ENCODE assay signal across 9 cellular contexts in genomic region chr15:70672081-70672480, GRCh38.
A peak's percentile ranks its signal among the peaks of the same experiment; 100 is the strongest.
DNase-seq lines count a peak whose midpoint lies in the region; ATAC-seq, FAIRE-seq and TF ChIP-seq lines count a peak whose summit lies in the region.
"Had no signal": no experiment of that assay in that cellular context is flagged by ENCODE, and none has a peak within 500 bp of the region (broad histone marks: within the 10 kb centered on the region; RNA-seq: fewer than 3 reads in every experiment).

No MANE protein-coding gene starts in this region.

- H3K4me1 ChIP-seq in neutrophil (ENCODE audit: control insufficient read depth in 1 of 2, insufficient read depth in 1 of 2, low read depth in 1 of 2, low read length in 1 of 2): peaks cover 12 to 27% of the 10 kb centered on the region in 2 experiments
- H3K4me1 ChIP-seq in endodermal cell (ENCODE audit: control insufficient read depth, insufficient read depth, low read length): no peaks in the 10 kb centered on the region

- TF ChIP-seq POLR2A in GM12892 (IDR thresholded peaks at IDR 0.05; ENCODE audit: low read depth, low read length): no peak

- no peak overlapping the region for H3K27ac Mint-ChIP-seq in endodermal cell

- no peaks in the 10 kb centered on the region for H3K9me3 ChIP-seq in neutrophil
- no peaks in the 10 kb centered on the region for H3K9me3 ChIP-seq in endodermal cell (ENCODE audit: control insufficient read depth, low read length)

- H3K4me3 ChIP-seq in neutrophil (ENCODE audit: low read depth in 1 of 2, low read length in 1 of 2): no peak overlapping the region
- no peak overlapping the region for H3K4me3 ChIP-seq in endodermal cell (ENCODE audit: low read length)
- H3K4me3 ChIP-seq: hepatocyte had no signal

- in situ Hi-C loops in G401 (cut with HindIII; ENCODE audit: low sequenced_read_pairs): no loop called here

- peak; percentile 90 for FAIRE-seq in GM12892 (lab: Jason Lieb, UNC)

- no peak overlapping the region for H3K4me3 Mint-ChIP-seq in endodermal cell

- H3K36me3 ChIP-seq in neutrophil: no peaks in the 10 kb centered on the region
- peaks cover 64% of the 10 kb centered on the region for H3K36me3 ChIP-seq in endodermal cell (ENCODE audit: control insufficient read depth, insufficient read depth, low read length)

- DNase-seq in GM12892 (ENCODE audit: insufficient read length): no peak
- peak; percentile 13 for DNase-seq in SKM-1 treated with dmso at 0.1 percent for 144 hours (lab: John Stamatoyannopoulos, UW; ENCODE audit: unreplicated experiment)
- no peak for DNase-seq in G401 (ENCODE audit: low spot score)
- no peak for DNase-seq in endodermal cell
- no peak for DNase-seq in SHP77 (lab: John Stamatoyannopoulos, UW)
- DNase-seq: NCI-H2081 had no signal

- H3K27me3 Mint-ChIP-seq in endodermal cell (ENCODE audit: insufficient read depth): no peaks in the 10 kb centered on the region

- H3K27ac ChIP-seq in neutrophil: peak overlapping the region; percentile 61
- H3K27ac ChIP-seq in endodermal cell (ENCODE audit: low read depth, low read length): no peak overlapping the region
- H3K27ac ChIP-seq: hepatocyte had no signal

- no peaks in the 10 kb centered on the region for H3K27me3 ChIP-seq in neutrophil
- H3K27me3 ChIP-seq in endodermal cell (ENCODE audit: control insufficient read depth, insufficient read depth, low read length, poor library complexity, severe bottlenecking): no peaks in the 10 kb centered on the region
- H3K27me3 ChIP-seq: hepatocyte had no signal

- H3K9ac ChIP-seq in endodermal cell (ENCODE audit: extremely low read depth, low read length, poor library complexity, severe bottlenecking): no peak overlapping the region

- no peaks in the 10 kb centered on the region for H3K4me1 Mint-ChIP-seq in endodermal cell

- TF ChIP-seq CTCF in neutrophil (IDR thresholded peaks at IDR 0.05) (no peak), endodermal cell (conservative IDR thresholded peaks at IDR 0.05) (no peak)

- ATAC-seq in HG02678 (IDR thresholded peaks at IDR 0.05; ENCODE audit: unreplicated experiment): peak; percentile 57

- H3K9me3 Mint-ChIP-seq in endodermal cell: no peaks in the 10 kb centered on the region

- H3K36me3 Mint-ChIP-seq in endodermal cell (ENCODE audit: low read depth): no peaks in the 10 kb centered on the region
